24 cellular contexts compared by ENCODE assay signal in genomic region chr2:109474319-109474825, GRCh38.
"Had no signal": no experiment of that assay in that cellular context is flagged by ENCODE, and none has a peak within 500 bp of the region (broad histone marks: within the 10 kb centered on the region; RNA-seq: fewer than 3 reads in every experiment).

No MANE protein-coding gene starts in this region.

- H3K27me3 Mint-ChIP-seq: activated B cell treated with CpG ODN at 0.5 μM for 24 hours; activated CD8-positive, alpha-beta T cell treated with anti-CD3 and anti-CD28 coated beads for 36 hours had no signal

- H3K9me3 Mint-ChIP-seq: activated B cell treated with CpG ODN at 0.5 μM for 24 hours; activated CD8-positive, alpha-beta T cell treated with anti-CD3 and anti-CD28 coated beads for 36 hours; activated T-helper 2 cell treated with anti-CD3 and anti-CD28 coated beads, Interferon-gamma antibody, Interleukin-2, Interleukin-4, amounts not matched to agents 10 μg/mL and 5 μg/mL and 100 μg/mL, durations not matched to agents 14 hours and 24 hours and 36 hours; central memory CD8-positive, alpha-beta T cell; mesothelial cell of epicardium; naive B cell; nephron progenitor cell; T-helper 2 cell treated with Interferon-gamma antibody and Interleukin-4, amounts not matched to agents 5 μg/mL and 100 μg/mL, for 36 hours had no signal

- H3K4me3 ChIP-seq: esophagus muscularis mucosa, heart left ventricle, left ventricle myocardium inferior, pancreas, psoas muscle, right atrium auricular region, tibial nerve had no signal

- H3K27ac Mint-ChIP-seq: activated B cell treated with CpG ODN at 0.5 μM for 24 hours; activated CD8-positive, alpha-beta memory T cell treated with anti-CD3 and anti-CD28 coated beads, Interleukin-2, amount 10 ng/mL, durations not matched to agents 7 days and 5 days; activated CD8-positive, alpha-beta T cell treated with anti-CD3 and anti-CD28 coated beads for 36 hours; activated naive CD4-positive, alpha-beta T cell treated with anti-CD3 and anti-CD28 coated beads, Interleukin-2, amount 50 U/mL, for 72 hours; activated T-helper 2 cell treated with anti-CD3 and anti-CD28 coated beads, Interferon-gamma antibody, Interleukin-2, Interleukin-4, amounts not matched to agents 10 μg/mL and 5 μg/mL and 100 μg/mL, durations not matched to agents 14 hours and 24 hours and 36 hours; mesothelial cell of epicardium; nephron progenitor cell; T-helper 2 cell treated with Interferon-gamma antibody and Interleukin-4, amounts not matched to agents 5 μg/mL and 100 μg/mL, for 36 hours had no signal

- H3K9me3 ChIP-seq: esophagus muscularis mucosa, heart left ventricle, left ventricle myocardium inferior, pancreas, psoas muscle, right atrium auricular region, tibial nerve had no signal

- H3K4me3 Mint-ChIP-seq: activated B cell treated with CpG ODN at 0.5 μM for 24 hours; activated CD8-positive, alpha-beta memory T cell treated with anti-CD3 and anti-CD28 coated beads, Interleukin-2, amount 10 ng/mL, durations not matched to agents 7 days and 5 days; activated CD8-positive, alpha-beta T cell treated with anti-CD3 and anti-CD28 coated beads for 36 hours; central memory CD8-positive, alpha-beta T cell; mesothelial cell of epicardium; nephron progenitor cell; T-helper 2 cell treated with Interferon-gamma antibody and Interleukin-4, amounts not matched to agents 5 μg/mL and 100 μg/mL, for 36 hours had no signal

- H3K4me1 ChIP-seq: pancreas had no signal

- H3K27me3 ChIP-seq: esophagus muscularis mucosa, heart left ventricle, pancreas, right atrium auricular region, tibial nerve had no signal

- H3K36me3 Mint-ChIP-seq: activated CD8-positive, alpha-beta memory T cell treated with anti-CD3 and anti-CD28 coated beads, Interleukin-2, amount 10 ng/mL, durations not matched to agents 7 days and 5 days; activated naive CD4-positive, alpha-beta T cell treated with anti-CD3 and anti-CD28 coated beads, Interleukin-2, amount 50 U/mL, for 72 hours; mesothelial cell of epicardium had no signal

- H3K36me3 ChIP-seq: esophagus muscularis mucosa, heart left ventricle, left ventricle myocardium inferior, pancreas, right atrium auricular region, tibial nerve had no signal

- ATAC-seq: activated CD8-positive, alpha-beta memory T cell treated with anti-CD3 and anti-CD28 coated beads, Interleukin-2, amount 10 ng/mL, durations not matched to agents 7 days and 5 days; activated CD8-positive, alpha-beta T cell treated with anti-CD3 and anti-CD28 coated beads for 36 hours; activated naive CD4-positive, alpha-beta T cell treated with anti-CD3 and anti-CD28 coated beads, Interleukin-2, amount 50 U/mL, for 72 hours; foreskin keratinocyte; heart left ventricle; pancreas; psoas muscle had no signal

- DNase-seq: activated B cell treated with CpG ODN at 0.5 μM for 24 hours; activated CD4-positive, alpha-beta T cell treated with anti-CD3 and anti-CD28 coated beads, Interleukin-2, amount 50 U/mL, for 1 hour; activated CD8-positive, alpha-beta memory T cell treated with anti-CD3 and anti-CD28 coated beads, Interleukin-2, amount 10 ng/mL, durations not matched to agents 7 days and 5 days; activated CD8-positive, alpha-beta T cell treated with anti-CD3 and anti-CD28 coated beads for 36 hours; activated T-cell treated with anti-CD3 and anti-CD28 coated beads, Interleukin-2, amount 50 U/mL, for 48 hours; dermis blood vessel endothelial cell; effector CD4-positive, alpha-beta T cell; foreskin keratinocyte; left ventricle myocardium inferior; mammary epithelial cell; naive B cell; nephron progenitor cell; pancreas; psoas muscle; stimulated activated naive CD4-positive, alpha-beta T cell had no signal

- H3K27ac ChIP-seq: esophagus muscularis mucosa, foreskin keratinocyte, heart left ventricle, left ventricle myocardium inferior, pancreas, psoas muscle, right atrium auricular region, tibial nerve had no signal
